In the genomic region with DNA sequence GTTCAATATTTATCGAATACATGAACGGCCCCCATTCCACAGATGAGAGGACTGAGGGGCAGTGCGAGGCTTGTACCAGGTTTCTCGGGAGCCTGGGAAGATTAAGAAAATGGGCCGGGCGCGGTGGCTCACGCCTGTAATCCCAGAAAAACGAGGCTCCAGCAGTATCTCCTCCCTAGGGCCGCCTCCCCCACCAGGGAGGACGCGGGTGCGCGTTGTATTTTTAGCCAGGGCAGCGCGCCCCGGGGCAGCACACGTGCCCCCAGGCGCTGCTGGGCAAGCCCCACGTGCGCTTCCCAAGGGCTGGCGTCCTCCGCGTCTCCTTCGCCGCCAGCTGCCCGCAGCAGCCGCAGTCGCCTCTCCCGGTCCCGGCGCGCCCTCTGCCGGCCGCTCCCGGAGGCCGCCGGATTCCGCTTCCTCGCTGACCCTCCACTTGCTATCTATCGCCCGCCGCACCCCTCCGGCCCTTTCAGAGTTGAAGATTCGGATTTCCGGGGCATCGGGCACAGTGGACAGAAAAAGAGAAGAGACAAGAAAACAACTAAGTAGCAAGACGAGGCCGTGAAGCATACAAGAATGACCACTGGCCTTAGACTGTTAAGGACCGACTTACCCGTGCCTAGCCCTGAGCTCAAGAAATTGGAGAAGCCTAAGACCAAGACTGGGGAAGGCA, we compare ENCODE assay signal across 1 cellular context.
TF ChIP-seq lines count a peak whose summit lies in the region.

No MANE protein-coding gene starts in this region.

TF ChIP-seq in HepG2, 621 proteins besides CTCF, POLR2A, EP300 and RAD21 (continued from another document and continues in another):
- TF ChIP-seq, protein P1, sequence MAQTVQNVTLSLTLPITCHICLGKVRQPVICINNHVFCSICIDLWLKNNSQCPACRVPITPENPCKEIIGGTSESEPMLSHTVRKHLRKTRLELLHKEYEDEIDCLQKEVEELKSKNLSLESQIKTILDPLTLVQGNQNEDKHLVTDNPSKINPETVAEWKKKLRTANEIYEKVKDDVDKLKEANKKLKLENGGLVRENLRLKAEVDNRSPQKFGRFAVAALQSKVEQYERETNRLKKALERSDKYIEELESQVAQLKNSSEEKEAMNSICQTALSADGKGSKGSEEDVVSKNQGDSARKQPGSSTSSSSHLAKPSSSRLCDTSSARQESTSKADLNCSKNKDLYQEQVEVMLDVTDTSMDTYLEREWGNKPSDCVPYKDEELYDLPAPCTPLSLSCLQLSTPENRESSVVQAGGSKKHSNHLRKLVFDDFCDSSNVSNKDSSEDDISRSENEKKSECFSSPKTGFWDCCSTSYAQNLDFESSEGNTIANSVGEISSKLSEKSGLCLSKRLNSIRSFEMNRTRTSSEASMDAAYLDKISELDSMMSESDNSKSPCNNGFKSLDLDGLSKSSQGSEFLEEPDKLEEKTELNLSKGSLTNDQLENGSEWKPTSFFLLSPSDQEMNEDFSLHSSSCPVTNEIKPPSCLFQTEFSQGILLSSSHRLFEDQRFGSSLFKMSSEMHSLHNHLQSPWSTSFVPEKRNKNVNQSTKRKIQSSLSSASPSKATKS (CRISPR knock-in tag; IDR thresholded peaks at IDR 0.05), result no peak
- TF ChIP-seq ZNF264 (CRISPR knock-in tag; IDR thresholded peaks at IDR 0.05) (0 out of 2 replicates have a peak, but pooled peaks have one; percentile 32), SALL1 (CRISPR knock-in tag; IDR thresholded peaks at IDR 0.05) (peak; percentile 68), ATRX (CRISPR knock-in tag; IDR thresholded peaks at IDR 0.05; ENCODE audit: borderline replicate concordance) (no peak), PHF21A (CRISPR knock-in tag; IDR thresholded peaks at IDR 0.05) (peak; percentile 28; the same call in 1 of the 2 replicates), BRD4 (CRISPR knock-in tag; IDR thresholded peaks at IDR 0.05) (no peak), SMARCE1 (IDR thresholded peaks at IDR 0.05; ENCODE audit: borderline replicate concordance) (no peak), TAF15 (IDR thresholded peaks at IDR 0.05; ENCODE audit: low read depth, low read length, poor library complexity, severe bottlenecking) (no peak), ZNF30 (CRISPR knock-in tag; IDR thresholded peaks at IDR 0.05) (no peak), CHD2 (IDR thresholded peaks at IDR 0.05; ENCODE audit: low read depth, low read length) (no peak), MTF1 (CRISPR knock-in tag; IDR thresholded peaks at IDR 0.05) (no peak), SETDB1 (CRISPR knock-in tag; IDR thresholded peaks at IDR 0.05; ENCODE audit: borderline replicate concordance) (no peak), ZFP82 (CRISPR knock-in tag; IDR thresholded peaks at IDR 0.05; ENCODE audit: borderline replicate concordance) (no peak), ZNF530 (CRISPR knock-in tag; IDR thresholded peaks at IDR 0.05; ENCODE audit: low read depth) (no peak), ZNF558 (CRISPR knock-in tag; IDR thresholded peaks at IDR 0.05; ENCODE audit: borderline replicate concordance) (no peak), NFKBIZ (CRISPR knock-in tag; IDR thresholded peaks at IDR 0.05) (0 out of 2 replicates have a peak, but pooled peaks have one; percentile 36), HNF4G (IDR thresholded peaks at IDR 0.05; ENCODE audit: borderline replicate concordance, low read depth, low read length) (no peak), HNF4G (CRISPR knock-in tag; IDR thresholded peaks at IDR 0.05; ENCODE audit: borderline replicate concordance, low read depth) (no peak), ZNF260 (CRISPR knock-in tag; IDR thresholded peaks at IDR 0.05; ENCODE audit: borderline replicate concordance, low read depth) (no peak), HDAC1 (CRISPR knock-in tag; IDR thresholded peaks at IDR 0.05) (peak; percentile 82; the same call in 1 of the 2 replicates), ARNT2 (CRISPR knock-in tag; IDR thresholded peaks at IDR 0.05; ENCODE audit: low read depth) (0 out of 2 replicates have a peak, but pooled peaks have one; percentile 33), ZBTB7A (CRISPR knock-in tag; IDR thresholded peaks at IDR 0.05) (no peak), ARHGAP35 (CRISPR knock-in tag; IDR thresholded peaks at IDR 0.05; ENCODE audit: borderline replicate concordance) (no peak; the same call in 1 of the 2 replicates)
- TF ChIP-seq, protein P2, sequence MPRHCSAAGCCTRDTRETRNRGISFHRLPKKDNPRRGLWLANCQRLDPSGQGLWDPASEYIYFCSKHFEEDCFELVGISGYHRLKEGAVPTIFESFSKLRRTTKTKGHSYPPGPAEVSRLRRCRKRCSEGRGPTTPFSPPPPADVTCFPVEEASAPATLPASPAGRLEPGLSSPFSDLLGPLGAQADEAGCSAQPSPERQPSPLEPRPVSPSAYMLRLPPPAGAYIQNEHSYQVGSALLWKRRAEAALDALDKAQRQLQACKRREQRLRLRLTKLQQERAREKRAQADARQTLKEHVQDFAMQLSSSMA (CRISPR knock-in tag; IDR thresholded peaks at IDR 0.05), result 0 out of 2 replicates have a peak, but pooled peaks have one; percentile 34
- TF ChIP-seq, protein P3, sequence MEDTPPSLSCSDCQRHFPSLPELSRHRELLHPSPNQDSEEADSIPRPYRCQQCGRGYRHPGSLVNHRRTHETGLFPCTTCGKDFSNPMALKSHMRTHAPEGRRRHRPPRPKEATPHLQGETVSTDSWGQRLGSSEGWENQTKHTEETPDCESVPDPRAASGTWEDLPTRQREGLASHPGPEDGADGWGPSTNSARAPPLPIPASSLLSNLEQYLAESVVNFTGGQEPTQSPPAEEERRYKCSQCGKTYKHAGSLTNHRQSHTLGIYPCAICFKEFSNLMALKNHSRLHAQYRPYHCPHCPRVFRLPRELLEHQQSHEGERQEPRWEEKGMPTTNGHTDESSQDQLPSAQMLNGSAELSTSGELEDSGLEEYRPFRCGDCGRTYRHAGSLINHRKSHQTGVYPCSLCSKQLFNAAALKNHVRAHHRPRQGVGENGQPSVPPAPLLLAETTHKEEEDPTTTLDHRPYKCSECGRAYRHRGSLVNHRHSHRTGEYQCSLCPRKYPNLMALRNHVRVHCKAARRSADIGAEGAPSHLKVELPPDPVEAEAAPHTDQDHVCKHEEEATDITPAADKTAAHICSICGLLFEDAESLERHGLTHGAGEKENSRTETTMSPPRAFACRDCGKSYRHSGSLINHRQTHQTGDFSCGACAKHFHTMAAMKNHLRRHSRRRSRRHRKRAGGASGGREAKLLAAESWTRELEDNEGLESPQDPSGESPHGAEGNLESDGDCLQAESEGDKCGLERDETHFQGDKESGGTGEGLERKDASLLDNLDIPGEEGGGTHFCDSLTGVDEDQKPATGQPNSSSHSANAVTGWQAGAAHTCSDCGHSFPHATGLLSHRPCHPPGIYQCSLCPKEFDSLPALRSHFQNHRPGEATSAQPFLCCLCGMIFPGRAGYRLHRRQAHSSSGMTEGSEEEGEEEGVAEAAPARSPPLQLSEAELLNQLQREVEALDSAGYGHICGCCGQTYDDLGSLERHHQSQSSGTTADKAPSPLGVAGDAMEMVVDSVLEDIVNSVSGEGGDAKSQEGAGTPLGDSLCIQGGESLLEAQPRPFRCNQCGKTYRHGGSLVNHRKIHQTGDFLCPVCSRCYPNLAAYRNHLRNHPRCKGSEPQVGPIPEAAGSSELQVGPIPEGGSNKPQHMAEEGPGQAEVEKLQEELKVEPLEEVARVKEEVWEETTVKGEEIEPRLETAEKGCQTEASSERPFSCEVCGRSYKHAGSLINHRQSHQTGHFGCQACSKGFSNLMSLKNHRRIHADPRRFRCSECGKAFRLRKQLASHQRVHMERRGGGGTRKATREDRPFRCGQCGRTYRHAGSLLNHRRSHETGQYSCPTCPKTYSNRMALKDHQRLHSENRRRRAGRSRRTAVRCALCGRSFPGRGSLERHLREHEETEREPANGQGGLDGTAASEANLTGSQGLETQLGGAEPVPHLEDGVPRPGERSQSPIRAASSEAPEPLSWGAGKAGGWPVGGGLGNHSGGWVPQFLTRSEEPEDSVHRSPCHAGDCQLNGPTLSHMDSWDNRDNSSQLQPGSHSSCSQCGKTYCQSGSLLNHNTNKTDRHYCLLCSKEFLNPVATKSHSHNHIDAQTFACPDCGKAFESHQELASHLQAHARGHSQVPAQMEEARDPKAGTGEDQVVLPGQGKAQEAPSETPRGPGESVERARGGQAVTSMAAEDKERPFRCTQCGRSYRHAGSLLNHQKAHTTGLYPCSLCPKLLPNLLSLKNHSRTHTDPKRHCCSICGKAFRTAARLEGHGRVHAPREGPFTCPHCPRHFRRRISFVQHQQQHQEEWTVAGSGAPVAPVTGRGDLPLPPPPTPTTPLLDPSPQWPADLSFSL (CRISPR knock-in tag; IDR thresholded peaks at IDR 0.05), result no peak
- TF ChIP-seq, protein P4, sequence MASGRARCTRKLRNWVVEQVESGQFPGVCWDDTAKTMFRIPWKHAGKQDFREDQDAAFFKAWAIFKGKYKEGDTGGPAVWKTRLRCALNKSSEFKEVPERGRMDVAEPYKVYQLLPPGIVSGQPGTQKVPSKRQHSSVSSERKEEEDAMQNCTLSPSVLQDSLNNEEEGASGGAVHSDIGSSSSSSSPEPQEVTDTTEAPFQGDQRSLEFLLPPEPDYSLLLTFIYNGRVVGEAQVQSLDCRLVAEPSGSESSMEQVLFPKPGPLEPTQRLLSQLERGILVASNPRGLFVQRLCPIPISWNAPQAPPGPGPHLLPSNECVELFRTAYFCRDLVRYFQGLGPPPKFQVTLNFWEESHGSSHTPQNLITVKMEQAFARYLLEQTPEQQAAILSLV (CRISPR knock-in tag; IDR thresholded peaks at IDR 0.05; ENCODE audit: borderline replicate concordance), result no peak
- TF ChIP-seq, protein P5, sequence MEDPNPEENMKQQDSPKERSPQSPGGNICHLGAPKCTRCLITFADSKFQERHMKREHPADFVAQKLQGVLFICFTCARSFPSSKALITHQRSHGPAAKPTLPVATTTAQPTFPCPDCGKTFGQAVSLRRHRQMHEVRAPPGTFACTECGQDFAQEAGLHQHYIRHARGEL (CRISPR knock-in tag; IDR thresholded peaks at IDR 0.05), result no peak
- TF ChIP-seq, protein P6, sequence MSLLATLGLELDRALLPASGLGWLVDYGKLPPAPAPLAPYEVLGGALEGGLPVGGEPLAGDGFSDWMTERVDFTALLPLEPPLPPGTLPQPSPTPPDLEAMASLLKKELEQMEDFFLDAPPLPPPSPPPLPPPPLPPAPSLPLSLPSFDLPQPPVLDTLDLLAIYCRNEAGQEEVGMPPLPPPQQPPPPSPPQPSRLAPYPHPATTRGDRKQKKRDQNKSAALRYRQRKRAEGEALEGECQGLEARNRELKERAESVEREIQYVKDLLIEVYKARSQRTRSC (CRISPR knock-in tag; IDR thresholded peaks at IDR 0.05; ENCODE audit: low read depth), result no peak
- TF ChIP-seq, protein P7, sequence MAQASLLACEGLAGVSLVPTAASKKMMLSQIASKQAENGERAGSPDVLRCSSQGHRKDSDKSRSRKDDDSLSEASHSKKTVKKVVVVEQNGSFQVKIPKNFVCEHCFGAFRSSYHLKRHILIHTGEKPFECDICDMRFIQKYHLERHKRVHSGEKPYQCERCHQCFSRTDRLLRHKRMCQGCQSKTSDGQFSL (CRISPR knock-in tag; IDR thresholded peaks at IDR 0.05), result no peak
- TF ChIP-seq, protein P8, sequence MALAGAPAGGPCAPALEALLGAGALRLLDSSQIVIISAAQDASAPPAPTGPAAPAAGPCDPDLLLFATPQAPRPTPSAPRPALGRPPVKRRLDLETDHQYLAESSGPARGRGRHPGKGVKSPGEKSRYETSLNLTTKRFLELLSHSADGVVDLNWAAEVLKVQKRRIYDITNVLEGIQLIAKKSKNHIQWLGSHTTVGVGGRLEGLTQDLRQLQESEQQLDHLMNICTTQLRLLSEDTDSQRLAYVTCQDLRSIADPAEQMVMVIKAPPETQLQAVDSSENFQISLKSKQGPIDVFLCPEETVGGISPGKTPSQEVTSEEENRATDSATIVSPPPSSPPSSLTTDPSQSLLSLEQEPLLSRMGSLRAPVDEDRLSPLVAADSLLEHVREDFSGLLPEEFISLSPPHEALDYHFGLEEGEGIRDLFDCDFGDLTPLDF (CRISPR knock-in tag; IDR thresholded peaks at IDR 0.05), result no peak
- TF ChIP-seq, protein P9, sequence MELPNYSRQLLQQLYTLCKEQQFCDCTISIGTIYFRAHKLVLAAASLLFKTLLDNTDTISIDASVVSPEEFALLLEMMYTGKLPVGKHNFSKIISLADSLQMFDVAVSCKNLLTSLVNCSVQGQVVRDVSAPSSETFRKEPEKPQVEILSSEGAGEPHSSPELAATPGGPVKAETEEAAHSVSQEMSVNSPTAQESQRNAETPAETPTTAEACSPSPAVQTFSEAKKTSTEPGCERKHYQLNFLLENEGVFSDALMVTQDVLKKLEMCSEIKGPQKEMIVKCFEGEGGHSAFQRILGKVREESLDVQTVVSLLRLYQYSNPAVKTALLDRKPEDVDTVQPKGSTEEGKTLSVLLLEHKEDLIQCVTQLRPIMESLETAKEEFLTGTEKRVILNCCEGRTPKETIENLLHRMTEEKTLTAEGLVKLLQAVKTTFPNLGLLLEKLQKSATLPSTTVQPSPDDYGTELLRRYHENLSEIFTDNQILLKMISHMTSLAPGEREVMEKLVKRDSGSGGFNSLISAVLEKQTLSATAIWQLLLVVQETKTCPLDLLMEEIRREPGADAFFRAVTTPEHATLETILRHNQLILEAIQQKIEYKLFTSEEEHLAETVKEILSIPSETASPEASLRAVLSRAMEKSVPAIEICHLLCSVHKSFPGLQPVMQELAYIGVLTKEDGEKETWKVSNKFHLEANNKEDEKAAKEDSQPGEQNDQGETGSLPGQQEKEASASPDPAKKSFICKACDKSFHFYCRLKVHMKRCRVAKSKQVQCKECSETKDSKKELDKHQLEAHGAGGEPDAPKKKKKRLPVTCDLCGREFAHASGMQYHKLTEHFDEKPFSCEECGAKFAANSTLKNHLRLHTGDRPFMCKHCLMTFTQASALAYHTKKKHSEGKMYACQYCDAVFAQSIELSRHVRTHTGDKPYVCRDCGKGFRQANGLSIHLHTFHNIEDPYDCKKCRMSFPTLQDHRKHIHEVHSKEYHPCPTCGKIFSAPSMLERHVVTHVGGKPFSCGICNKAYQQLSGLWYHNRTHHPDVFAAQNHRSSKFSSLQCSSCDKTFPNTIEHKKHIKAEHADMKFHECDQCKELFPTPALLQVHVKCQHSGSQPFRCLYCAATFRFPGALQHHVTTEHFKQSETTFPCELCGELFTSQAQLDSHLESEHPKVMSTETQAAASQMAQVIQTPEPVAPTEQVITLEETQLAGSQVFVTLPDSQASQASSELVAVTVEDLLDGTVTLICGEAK (IDR thresholded peaks at IDR 0.05), result no peak
- TF ChIP-seq, protein P9 (CRISPR knock-in tag; IDR thresholded peaks at IDR 0.05), result no peak
